ENCODE assay signal across 9 cellular contexts in the genomic region with DNA sequence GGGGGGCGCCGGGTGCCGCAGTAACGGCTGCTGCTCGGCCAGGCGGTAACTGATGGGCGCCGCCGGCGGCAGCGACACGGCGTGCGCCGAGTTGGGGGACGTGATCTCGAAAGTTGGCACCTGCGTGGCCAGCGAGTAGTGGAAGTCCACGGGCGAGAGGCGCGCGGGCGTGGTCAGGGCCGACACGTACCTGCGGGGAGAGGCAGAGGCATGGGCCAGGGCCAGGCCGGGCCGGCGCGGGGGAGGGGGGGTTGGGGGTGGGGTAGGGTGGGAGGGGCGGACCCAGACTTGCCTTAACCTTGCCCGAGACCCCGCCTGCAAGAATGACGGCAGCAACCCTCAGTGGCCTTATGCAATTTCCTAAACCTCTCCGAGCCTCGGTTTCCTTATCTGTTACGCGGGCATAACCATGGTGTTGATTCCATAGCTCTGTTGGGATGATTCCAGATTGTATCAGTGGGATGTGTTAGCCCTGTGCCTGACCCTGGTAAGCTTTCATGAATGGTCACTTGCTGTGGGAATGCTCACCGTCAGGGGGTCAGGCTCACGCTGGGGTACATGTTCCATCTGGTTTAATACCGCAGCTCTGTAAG. TPM values are rescaled to one million over a fixed set of nuclear protein-coding genes. Genes with fewer than 3 reads are reported as not detected.
DNase-seq lines count a peak whose midpoint lies in the region; ATAC-seq, FAIRE-seq and TF ChIP-seq lines count a peak whose summit lies in the region.
"Had no signal": no experiment of that assay in that cellular context is flagged by ENCODE, and none has a peak within 500 bp of the region (broad histone marks: within the 10 kb centered on the region; RNA-seq: fewer than 3 reads in every experiment).

No MANE protein-coding gene starts in this region.

- TF ChIP-seq CTCF in IMR-90 (conservative IDR thresholded peaks at IDR 0.05; ENCODE audit: low read depth, low read length) (no peak), astrocyte (IDR thresholded peaks at IDR 0.05; ENCODE audit: insufficient read depth, low read depth, low read length) (no peak), liver (IDR thresholded peaks at IDR 0.05; ENCODE audit: low read depth, low read length, missing input control) (no peak), HFFc6 (IDR thresholded peaks at IDR 0.05) (no peak)

- H3K4me2 ChIP-seq in IMR-90 (ENCODE audit: low read depth, low read length) = no peak overlapping the region
- peak overlapping the region; percentile 88 for H3K4me2 ChIP-seq in astrocyte (ENCODE audit: low read length)

- H3K23ac ChIP-seq in IMR-90 (ENCODE audit: low read depth, low read length) = no peak overlapping the region

- POLR2A ChIA-PET in IMR-90 (lab: Charles Lee; ENCODE audit: unreplicated experiment) = no interaction called here

- in situ Hi-C loops in IMR-90 (cut with MboI; ENCODE audit: low sequenced_read_pairs) = no loop called here

- H3K79me2 ChIP-seq in astrocyte (ENCODE audit: insufficient read depth, low read length) = no peaks in the 10 kb centered on the region

- H3K4me3 Mint-ChIP-seq in astrocyte (ENCODE audit: unreplicated experiment) (peak overlapping the region; percentile 78), HFFc6 (no peak overlapping the region)
- H3K4me3 Mint-ChIP-seq in stimulated activated naive B cell treated with anti-CD40 and anti-IgM and Interleukin-4, amounts not matched to agents 10 μg/mL and 1 μg/mL and 100 μg/mL, for 72 hours = peak overlapping the region; percentile 80 to 82

- no peak overlapping the region for H2BK120ac ChIP-seq in IMR-90 (ENCODE audit: low read depth, low read length)

- H2AK5ac ChIP-seq in IMR-90 (ENCODE audit: low read depth, low read length) = no peak overlapping the region

- H3K36me3 ChIP-seq in IMR-90 (ENCODE audit: control insufficient read depth, insufficient read depth, low read length) (no peaks in the 10 kb centered on the region), astrocyte (ENCODE audit: insufficient read depth, low read length) (no peaks in the 10 kb centered on the region), liver (ENCODE audit: control insufficient read depth in 4 of 4, insufficient read depth in 3 of 4, low read depth in 1 of 4, low read length in 3 of 4) (no peaks in the 10 kb centered on the region)

- DNase-seq in IMR-90 = no peak
- DNase-seq in astrocyte (ENCODE audit: low read depth) = no peak
- DNase-seq in stimulated activated naive B cell treated with anti-CD40 and anti-IgM and Interleukin-4, amounts not matched to agents 10 μg/mL and 1 μg/mL and 100 μg/mL, for 72 hours = no peak
- no peak for DNase-seq in LoVo (ENCODE audit: low spot score)
- DNase-seq in HFFc6 = no peak
- DNase-seq in mucosa of gallbladder (ENCODE audit: low spot score) = no peak

- dilution Hi-C loops in IMR-90 (cut with HindIII; ENCODE audit: low sequenced_read_pairs, unreplicated experiment) = no loop called here

- no peak overlapping the region for H4K91ac ChIP-seq in IMR-90 (ENCODE audit: insufficient read depth, low read depth, low read length)

- H3K27ac ChIP-seq in IMR-90 (ENCODE audit: insufficient read depth, low read length) (no peak overlapping the region), astrocyte (ENCODE audit: low read depth, low read length) (no peak overlapping the region), liver (ENCODE audit: low read depth in 1 of 2, low read length in 2 of 2) (no peak overlapping the region)

- no peaks in the 10 kb centered on the region; the same call in 1 of the 2 replicates for H4K20me1 ChIP-seq in IMR-90 (ENCODE audit: insufficient read depth, low read length)
- H4K20me1 ChIP-seq in astrocyte (ENCODE audit: insufficient read depth, low read length) = no peaks in the 10 kb centered on the region

- no peak overlapping the region for H2BK15ac ChIP-seq in IMR-90 (ENCODE audit: low read depth, low read length)

- TF ChIP-seq POLR2A in IMR-90 (IDR thresholded peaks at IDR 0.05; ENCODE audit: low read depth, low read length) = no peak

- no peaks in the 10 kb centered on the region for H3K9me1 ChIP-seq in IMR-90 (ENCODE audit: insufficient read depth, low read length)

- H3K36me3 Mint-ChIP-seq in astrocyte (ENCODE audit: low read depth, unreplicated experiment) (peaks cover 3% of the 10 kb centered on the region), HFFc6 (ENCODE audit: low read depth) (no peaks in the 10 kb centered on the region)
- no peaks in the 10 kb centered on the region for H3K36me3 Mint-ChIP-seq in stimulated activated naive B cell treated with anti-CD40 and anti-IgM and Interleukin-4, amounts not matched to agents 10 μg/mL and 1 μg/mL and 100 μg/mL, for 72 hours

- H4K5ac ChIP-seq in IMR-90 (ENCODE audit: low read depth, low read length) = no peak overlapping the region

- no peak for TF ChIP-seq RAD21 in IMR-90 (IDR thresholded peaks at IDR 0.05; ENCODE audit: low read length)
- no peak for TF ChIP-seq RAD21 in liver (IDR thresholded peaks at IDR 0.05)

- CTCF ChIA-PET in IMR-90 (lab: Yijun Ruan, JAX) = no interaction called here

- peak; percentile 30 for ATAC-seq in GM18498 (IDR thresholded peaks at IDR 0.05; ENCODE audit: unreplicated experiment)
- no peak for ATAC-seq in IMR-90 (ENCODE audit: low read depth)
- peak; percentile 18 to 24 for ATAC-seq in stimulated activated naive B cell treated with anti-CD40 and anti-IgM and Interleukin-4, amounts not matched to agents 10 μg/mL and 1 μg/mL and 100 μg/mL, for 72 hours (replicated peaks)

- no peak overlapping the region for H2BK5ac ChIP-seq in IMR-90 (ENCODE audit: low read depth, low read length, poor library complexity, severe bottlenecking)

- H2AK9ac ChIP-seq in IMR-90 (replicated peaks; ENCODE audit: low read depth, low read length, poor library complexity) = no peak overlapping the region

- H3K56ac ChIP-seq in IMR-90 (ENCODE audit: extremely low read depth, insufficient read depth, low read length) = no peak overlapping the region

- H3K27me3 Mint-ChIP-seq in astrocyte (ENCODE audit: low read depth, unreplicated experiment) = peaks cover 72% of the 10 kb centered on the region
- peaks cover 13 to 17% of the 10 kb centered on the region in 2 donors for H3K27me3 Mint-ChIP-seq in stimulated activated naive B cell treated with anti-CD40 and anti-IgM and Interleukin-4, amounts not matched to agents 10 μg/mL and 1 μg/mL and 100 μg/mL, for 72 hours
- peaks cover 47% of the 10 kb centered on the region for H3K27me3 Mint-ChIP-seq in HFFc6 (ENCODE audit: insufficient read depth)

- H2BK20ac ChIP-seq in IMR-90 (ENCODE audit: low read depth, low read length) = no peak overlapping the region

- H3K4ac ChIP-seq in IMR-90 (ENCODE audit: low read depth, low read length) = no peak overlapping the region

- intact Hi-C loops in IMR-90 (cut with micrococcal nuclease) = loop anchor here (10.0 kb wide), 1 partner anchor 214 kb away; no protein-coding TSS in a partner anchor

- BruUV-seq in IMR-90 (replicated peaks; lab: Mats Ljungman, UMichigan) = no TSS peak

- H3K18ac ChIP-seq in IMR-90 (ENCODE audit: low read depth, low read length) = no peak overlapping the region

- H2AFZ ChIP-seq in IMR-90 (replicated peaks; ENCODE audit: low read length, poor library complexity) (peak overlapping the region; percentile 32), astrocyte (ENCODE audit: low read depth, low read length) (peak overlapping the region; percentile 81)

- no peak for FAIRE-seq in astrocyte (lab: Jason Lieb, UNC)

- WGBS in IMR-90 (ENCODE audit: extremely low coverage in 2 of 2, insufficient read length in 1 of 2), 2 experiments = 46% methylated on average over 7 of the region's 43 CpGs; no CpG with 5 or more reads in 1 of the 2 experiments
- 20% methylated on average over 43 of the region's 43 CpGs for WGBS in liver

- H3K9ac ChIP-seq in IMR-90 (ENCODE audit: low read depth, low read length) = no peak overlapping the region
- peak overlapping the region; percentile 63 for H3K9ac ChIP-seq in astrocyte (ENCODE audit: low read length)
- no peak overlapping the region for H3K9ac ChIP-seq in liver (ENCODE audit: low read depth in 1 of 2, low read length in 2 of 2)

- H3K9me3 Mint-ChIP-seq in astrocyte (ENCODE audit: unreplicated experiment) (no peaks in the 10 kb centered on the region), HFFc6 (no peaks in the 10 kb centered on the region)
- H3K9me3 Mint-ChIP-seq in stimulated activated naive B cell treated with anti-CD40 and anti-IgM and Interleukin-4, amounts not matched to agents 10 μg/mL and 1 μg/mL and 100 μg/mL, for 72 hours = no peaks in the 10 kb centered on the region

- no peak overlapping the region; the same call in 1 of the 2 replicates for H3K4me3 ChIP-seq in IMR-90 (ENCODE audit: insufficient read depth, low read depth, low read length)
- H3K4me3 ChIP-seq in astrocyte (ENCODE audit: insufficient read depth, low read depth, low read length) = peak overlapping the region; percentile 60
- peak overlapping the region; percentile 22 to 55 (median 38) for H3K4me3 ChIP-seq in liver (ENCODE audit: low read depth in 1 of 3, low read length in 3 of 3)

- H3K4me1 Mint-ChIP-seq in astrocyte (ENCODE audit: low read depth, unreplicated experiment) = no peaks in the 10 kb centered on the region
- peaks cover 7 to 11% of the 10 kb centered on the region in 2 donors for H3K4me1 Mint-ChIP-seq in stimulated activated naive B cell treated with anti-CD40 and anti-IgM and Interleukin-4, amounts not matched to agents 10 μg/mL and 1 μg/mL and 100 μg/mL, for 72 hours
- H3K4me1 Mint-ChIP-seq in HFFc6 (ENCODE audit: low read depth) = no peaks in the 10 kb centered on the region

- peaks cover 54% of the 10 kb centered on the region for H3K27me3 ChIP-seq in IMR-90 (ENCODE audit: control insufficient read depth, insufficient read depth, low read length)
- peaks cover 14% of the 10 kb centered on the region for H3K27me3 ChIP-seq in astrocyte (ENCODE audit: insufficient read depth, low read length)
- H3K27me3 ChIP-seq in liver (ENCODE audit: control insufficient read depth in 4 of 4, insufficient read depth in 4 of 4, low read length in 3 of 4) = no peaks in the 10 kb centered on the region

- H3K14ac ChIP-seq in IMR-90 (replicated peaks; ENCODE audit: low read depth, low read length) = no peak overlapping the region

- H3K4me1 ChIP-seq in IMR-90 (ENCODE audit: control insufficient read depth, insufficient read depth, low read length) (no peaks in the 10 kb centered on the region), astrocyte (ENCODE audit: insufficient read depth, low read length) (no peaks in the 10 kb centered on the region), liver (ENCODE audit: control insufficient read depth in 4 of 4, insufficient read depth in 4 of 4, low read length in 3 of 4) (peaks cover 5 to 12% (median 9%) of the 10 kb centered on the region in 4 donors)

- H4K8ac ChIP-seq in IMR-90 (ENCODE audit: low read depth in 2 of 2, low read length in 2 of 2) = no peak overlapping the region

- peak overlapping the region; percentile 8 for H3K27ac Mint-ChIP-seq in astrocyte (ENCODE audit: unreplicated experiment)
- peak overlapping the region; percentile 10 for H3K27ac Mint-ChIP-seq in stimulated activated naive B cell treated with anti-CD40 and anti-IgM and Interleukin-4, amounts not matched to agents 10 μg/mL and 1 μg/mL and 100 μg/mL, for 72 hours
- no peak overlapping the region for H3K27ac Mint-ChIP-seq in HFFc6

- no peaks in the 10 kb centered on the region for H3K79me1 ChIP-seq in IMR-90 (ENCODE audit: low read depth in 1 of 2, low read length in 2 of 2)

- no peaks in the 10 kb centered on the region for H3K9me3 ChIP-seq in IMR-90 (ENCODE audit: control insufficient read depth, insufficient read depth, low read length)
- no peaks in the 10 kb centered on the region for H3K9me3 ChIP-seq in astrocyte (ENCODE audit: insufficient read depth, low read depth, low read length)
- H3K9me3 ChIP-seq in liver (ENCODE audit: control insufficient read depth in 4 of 4, low read length in 3 of 4) = no peaks in the 10 kb centered on the region

RNA-seq across cellular contexts. Expression of a gene that starts 53.0 kb away (rescaled TPM):
- total RNA-seq in IMR-90 (2012; rRNA removed) = not detected in 2 replicates
- 0.03 and 0.05 TPM in 2 replicates for polyA plus RNA-seq in IMR-90 (2012; rRNA removed)
- polyA plus RNA-seq in IMR-90 (2012; cell fraction: cytosol; rRNA removed) = 0.03 and 0.06 TPM in 2 replicates
- 0.11 and 0.16 TPM in 2 replicates for polyA plus RNA-seq in IMR-90 (2012; cell fraction: nucleus; rRNA removed; ENCODE audit: low replicate concordance)
- 0.25 and 0.31 TPM in 2 replicates for total RNA-seq in astrocyte
- under 1 TPM in 1 of 2 donors, not detected in 1; 0.05 TPM for total RNA-seq in liver
- polyA plus RNA-seq in liver = not detected
- total RNA-seq in HFFc6 (2021; fragmentation: NEBNext Ultra II Directional; extraction: Animal tissue kit (Norgen Biotek cat#: 25700)) = under 1 TPM in 5 of 6 experiments, not detected in 1; 0.02 to 0.14 (median 0.07) TPM
- total RNA-seq in mucosa of gallbladder = 0.23 TPM
- total RNA-seq: glomerular endothelial cell had no signal
